In genomic region chr22:36757608-36758220, GRCh38 we compare ENCODE assay signal across 1 cellular context.
TF ChIP-seq lines count a peak whose summit lies in the region.

No MANE protein-coding gene starts in this region.

TF ChIP-seq in WTC11, 78 proteins besides CTCF, POLR2A, EP300 and RAD21 (continued from another document):
- TF ChIP-seq, protein P1, sequence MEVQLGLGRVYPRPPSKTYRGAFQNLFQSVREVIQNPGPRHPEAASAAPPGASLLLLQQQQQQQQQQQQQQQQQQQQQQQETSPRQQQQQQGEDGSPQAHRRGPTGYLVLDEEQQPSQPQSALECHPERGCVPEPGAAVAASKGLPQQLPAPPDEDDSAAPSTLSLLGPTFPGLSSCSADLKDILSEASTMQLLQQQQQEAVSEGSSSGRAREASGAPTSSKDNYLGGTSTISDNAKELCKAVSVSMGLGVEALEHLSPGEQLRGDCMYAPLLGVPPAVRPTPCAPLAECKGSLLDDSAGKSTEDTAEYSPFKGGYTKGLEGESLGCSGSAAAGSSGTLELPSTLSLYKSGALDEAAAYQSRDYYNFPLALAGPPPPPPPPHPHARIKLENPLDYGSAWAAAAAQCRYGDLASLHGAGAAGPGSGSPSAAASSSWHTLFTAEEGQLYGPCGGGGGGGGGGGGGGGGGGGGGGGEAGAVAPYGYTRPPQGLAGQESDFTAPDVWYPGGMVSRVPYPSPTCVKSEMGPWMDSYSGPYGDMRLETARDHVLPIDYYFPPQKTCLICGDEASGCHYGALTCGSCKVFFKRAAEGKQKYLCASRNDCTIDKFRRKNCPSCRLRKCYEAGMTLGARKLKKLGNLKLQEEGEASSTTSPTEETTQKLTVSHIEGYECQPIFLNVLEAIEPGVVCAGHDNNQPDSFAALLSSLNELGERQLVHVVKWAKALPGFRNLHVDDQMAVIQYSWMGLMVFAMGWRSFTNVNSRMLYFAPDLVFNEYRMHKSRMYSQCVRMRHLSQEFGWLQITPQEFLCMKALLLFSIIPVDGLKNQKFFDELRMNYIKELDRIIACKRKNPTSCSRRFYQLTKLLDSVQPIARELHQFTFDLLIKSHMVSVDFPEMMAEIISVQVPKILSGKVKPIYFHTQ (CRISPR knock-in tag; IDR thresholded peaks at IDR 0.05): no peak
